14 cellular contexts compared by ENCODE assay signal in the genomic region with DNA sequence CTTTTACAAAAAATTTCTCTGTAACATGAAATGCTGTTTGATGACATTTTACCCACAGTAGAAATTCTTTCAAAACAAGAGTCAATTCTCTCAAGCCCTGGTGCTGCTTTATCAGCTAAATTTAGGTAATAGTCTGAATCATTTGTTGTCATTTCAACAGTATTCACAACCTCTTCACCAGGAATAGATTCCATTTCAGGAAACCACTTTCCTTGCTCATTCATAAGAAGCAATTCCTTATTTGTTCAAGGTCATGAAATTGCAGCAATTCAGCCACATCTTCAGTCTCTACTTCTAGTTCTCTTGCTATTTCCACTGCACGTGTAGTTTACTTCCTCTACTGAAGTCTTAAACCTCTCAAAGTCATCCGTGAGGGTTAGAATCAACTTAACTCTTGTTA. TPM values are rescaled to one million over a fixed set of nuclear protein-coding genes. Genes with fewer than 3 reads are reported as not detected.
DNase-seq lines count a peak whose midpoint lies in the region; ATAC-seq and TF ChIP-seq lines count a peak whose summit lies in the region.
"Had no signal": no experiment of that assay in that cellular context is flagged by ENCODE, and none has a peak within 500 bp of the region (broad histone marks: within the 10 kb centered on the region; RNA-seq: fewer than 3 reads in every experiment).

No MANE protein-coding gene starts in this region.

- H3K4me2 ChIP-seq in OCI-LY3 (ENCODE audit: low read length), result peak overlapping the region; percentile 16; the same call in 1 of the 2 replicates
- H3K4me2 ChIP-seq: KMS-11 had no signal

- H3K27ac ChIP-seq in OCI-LY3 (ENCODE audit: low read length) (no peak overlapping the region), RWPE1 (no peak overlapping the region)
- H3K27ac ChIP-seq: KMS-11 had no signal

- H3K9me3 ChIP-seq in OCI-LY3 (ENCODE audit: insufficient read depth, low read length), result no peaks in the 10 kb centered on the region

- no peak for ATAC-seq in activated T-cell treated with anti-CD3 and anti-CD28 coated beads, Interleukin-2, amount 50 U/mL, for 72 hours (replicated peaks in 1 of 2)
- ATAC-seq in stimulated activated memory B cell treated with anti-CD40 and anti-IgM and Interleukin-4, amounts not matched to agents 10 μg/mL and 1 μg/mL and 100 μg/mL, for 72 hours, result no peak

- H3K4me1 ChIP-seq in OCI-LY3 (ENCODE audit: low read length), result peaks cover 52% of the 10 kb centered on the region

- peaks cover 52% of the 10 kb centered on the region for H3K4me1 Mint-ChIP-seq in activated T-cell treated with anti-CD3 and anti-CD28 coated beads, Interleukin-2, amount 50 U/mL, for 72 hours (ENCODE audit: low read depth)
- H3K4me1 Mint-ChIP-seq in activated T-cell treated with anti-CD3 and anti-CD28 coated beads, Interleukin-2, amount 50 U/mL, for 24 hours (ENCODE audit: low read depth), result peaks cover 38% of the 10 kb centered on the region
- H3K4me1 Mint-ChIP-seq in stimulated activated memory B cell treated with anti-CD40 and anti-IgM and Interleukin-4, amounts not matched to agents 10 μg/mL and 1 μg/mL and 100 μg/mL, for 72 hours, result peaks cover 67% of the 10 kb centered on the region

- no peaks in the 10 kb centered on the region for H3K36me3 ChIP-seq in OCI-LY3 (replicated peaks; ENCODE audit: low read depth, low read length)

- TF ChIP-seq CTCF in OCI-LY3 (IDR thresholded peaks at IDR 0.05; ENCODE audit: low read depth, low read length) (no peak), cardiac fibroblast (IDR thresholded peaks at IDR 0.05; ENCODE audit: low read depth, low read length) (no peak), RWPE1 (conservative IDR thresholded peaks at IDR 0.05; ENCODE audit: low read depth) (no peak)

- no peaks in the 10 kb centered on the region for H4K20me1 ChIP-seq in OCI-LY3 (ENCODE audit: insufficient read depth, low read length)

- no peaks in the 10 kb centered on the region for H3K27me3 Mint-ChIP-seq in activated T-cell treated with anti-CD3 and anti-CD28 coated beads, Interleukin-2, amount 50 U/mL, for 72 hours (ENCODE audit: low read depth)
- H3K27me3 Mint-ChIP-seq in activated T-cell treated with anti-CD3 and anti-CD28 coated beads, Interleukin-2, amount 50 U/mL, for 24 hours, result no peaks in the 10 kb centered on the region
- no peaks in the 10 kb centered on the region for H3K27me3 Mint-ChIP-seq in stimulated activated memory B cell treated with anti-CD40 and anti-IgM and Interleukin-4, amounts not matched to agents 10 μg/mL and 1 μg/mL and 100 μg/mL, for 72 hours
- H3K27me3 Mint-ChIP-seq: type B pancreatic cell had no signal

- no peak overlapping the region for H3K4me3 Mint-ChIP-seq in activated T-cell treated with anti-CD3 and anti-CD28 coated beads, Interleukin-2, amount 50 U/mL, for 72 hours
- no peak overlapping the region for H3K4me3 Mint-ChIP-seq in activated T-cell treated with anti-CD3 and anti-CD28 coated beads, Interleukin-2, amount 50 U/mL, for 24 hours
- peak overlapping the region; percentile 23 for H3K4me3 Mint-ChIP-seq in stimulated activated memory B cell treated with anti-CD40 and anti-IgM and Interleukin-4, amounts not matched to agents 10 μg/mL and 1 μg/mL and 100 μg/mL, for 72 hours
- H3K4me3 Mint-ChIP-seq: type B pancreatic cell had no signal

- H3K27ac Mint-ChIP-seq in activated T-cell treated with anti-CD3 and anti-CD28 coated beads, Interleukin-2, amount 50 U/mL, for 72 hours, result peak overlapping the region; percentile 95
- no peak overlapping the region for H3K27ac Mint-ChIP-seq in activated T-cell treated with anti-CD3 and anti-CD28 coated beads, Interleukin-2, amount 50 U/mL, for 24 hours
- peak overlapping the region; percentile 86 for H3K27ac Mint-ChIP-seq in stimulated activated memory B cell treated with anti-CD40 and anti-IgM and Interleukin-4, amounts not matched to agents 10 μg/mL and 1 μg/mL and 100 μg/mL, for 72 hours
- H3K27ac Mint-ChIP-seq: type B pancreatic cell had no signal

- no peak overlapping the region for H3K4me3 ChIP-seq in OCI-LY3 (ENCODE audit: low read length)
- no peak overlapping the region for H3K4me3 ChIP-seq in cardiac fibroblast (replicated peaks in 1 of 2; ENCODE audit: low read depth in 2 of 2, low read length in 2 of 2)
- H3K4me3 ChIP-seq: skin epidermis had no signal

- POLR2A ChIA-PET in RWPE1 (lab: Yijun Ruan, JAX; ENCODE audit: low non-redundant PET), result no interaction called here

- CTCF ChIA-PET in RWPE1 (lab: Yijun Ruan, JAX), result no interaction called here

- no peak for DNase-seq in activated T-cell treated with anti-CD3 and anti-CD28 coated beads, Interleukin-2, amount 50 U/mL, for 72 hours
- no peak for DNase-seq in activated T-cell treated with anti-CD3 and anti-CD28 coated beads, Interleukin-2, amount 50 U/mL, for 24 hours
- peak; percentile 52 to 72 for DNase-seq in cardiac fibroblast (ENCODE audit: low read depth in 2 of 2)
- DNase-seq in GM19238 (ENCODE audit: insufficient read length, low spot score), result no peak
- no peak for DNase-seq in NCI-H226
- no peak for DNase-seq in RWPE1 (ENCODE audit: low spot score)
- DNase-seq: activated CD8-positive, alpha-beta memory T cell treated with anti-CD3 and anti-CD28 coated beads, Interleukin-2, amount 50 U/mL, for 48 hours; DMS79 treated with DMSO at 0.1 percent for 48 hours; RPMI8226 had no signal

- H2AFZ ChIP-seq in OCI-LY3 (ENCODE audit: low read depth, low read length), result peak overlapping the region; percentile 87

- 0 out of 2 replicates have a peak, but pooled peaks cover 3% of the 10 kb centered on the region for H3K27me3 ChIP-seq in OCI-LY3 (ENCODE audit: low read depth, low read length)

- H3K79me2 ChIP-seq in OCI-LY3 (ENCODE audit: low read length), result no peaks in the 10 kb centered on the region

- no peak overlapping the region for H3K9ac ChIP-seq in OCI-LY3 (ENCODE audit: low read length)
- H3K9ac ChIP-seq: KMS-11 had no signal

- no peaks in the 10 kb centered on the region for H3K9me3 Mint-ChIP-seq in activated T-cell treated with anti-CD3 and anti-CD28 coated beads, Interleukin-2, amount 50 U/mL, for 72 hours
- H3K9me3 Mint-ChIP-seq in activated T-cell treated with anti-CD3 and anti-CD28 coated beads, Interleukin-2, amount 50 U/mL, for 24 hours, result no peaks in the 10 kb centered on the region
- no peaks in the 10 kb centered on the region for H3K9me3 Mint-ChIP-seq in stimulated activated memory B cell treated with anti-CD40 and anti-IgM and Interleukin-4, amounts not matched to agents 10 μg/mL and 1 μg/mL and 100 μg/mL, for 72 hours
- H3K9me3 Mint-ChIP-seq: type B pancreatic cell had no signal

- H3K36me3 Mint-ChIP-seq in activated T-cell treated with anti-CD3 and anti-CD28 coated beads, Interleukin-2, amount 50 U/mL, for 72 hours (ENCODE audit: insufficient read depth in 2 of 2), result peaks cover 0 to 7% of the 10 kb centered on the region in 2 donors
- H3K36me3 Mint-ChIP-seq in activated T-cell treated with anti-CD3 and anti-CD28 coated beads, Interleukin-2, amount 50 U/mL, for 24 hours (ENCODE audit: low read depth), result no peaks in the 10 kb centered on the region
- H3K36me3 Mint-ChIP-seq in stimulated activated memory B cell treated with anti-CD40 and anti-IgM and Interleukin-4, amounts not matched to agents 10 μg/mL and 1 μg/mL and 100 μg/mL, for 72 hours, result no peaks in the 10 kb centered on the region
- H3K36me3 Mint-ChIP-seq: type B pancreatic cell had no signal

RNA-seq across cellular contexts. Expression of gene STAG3, which starts 14.1 kb away (rescaled TPM):
- 100 to 1,000 TPM; 103 to 121 TPM for total RNA-seq in activated T-cell treated with anti-CD3 and anti-CD28 coated beads, Interleukin-2, amount 50 U/mL, for 72 hours

RNA-seq across cellular contexts. Expression of gene GPC2, which starts 14.6 kb away (rescaled TPM):
- 10 to 100 TPM in 1 of 2 donors, 1 to 10 TPM in 1; 9.7 to 14.2 TPM for total RNA-seq in activated T-cell treated with anti-CD3 and anti-CD28 coated beads, Interleukin-2, amount 50 U/mL, for 72 hours

RNA-seq across cellular contexts. Expression of gene GAL3ST4, which starts 23.4 kb away (rescaled TPM):
- 10 to 100 TPM in 1 of 2 donors, 1 to 10 TPM in 1; 6.9 to 11.7 TPM for total RNA-seq in activated T-cell treated with anti-CD3 and anti-CD28 coated beads, Interleukin-2, amount 50 U/mL, for 72 hours

RNA-seq across cellular contexts. Expression of gene PVRIG, which starts 28.0 kb away (rescaled TPM):
- total RNA-seq in activated T-cell treated with anti-CD3 and anti-CD28 coated beads, Interleukin-2, amount 50 U/mL, for 72 hours, result 10 to 100 TPM; 26.7 to 34.4 TPM

RNA-seq across cellular contexts. Expression of gene TRAPPC14, which starts 33.3 kb away (rescaled TPM):
- 10 to 100 TPM; 22.1 to 28.8 TPM for total RNA-seq in activated T-cell treated with anti-CD3 and anti-CD28 coated beads, Interleukin-2, amount 50 U/mL, for 72 hours

Comparison
In these comparisons a context has a peak if more than half of its experiments do, and no peak if none do; other contexts are left out.
1. DNase-seq: peak in cardiac fibroblast (2 of 2); none in activated T-cell treated with anti-CD3 and anti-CD28 coated beads, Interleukin-2, amount 50 U/mL, for 72 hours (0 of 2), activated T-cell treated with anti-CD3 and anti-CD28 coated beads, Interleukin-2, amount 50 U/mL, for 24 hours (single experiment), GM19238 (single experiment), NCI-H226 (single experiment) and RWPE1 (single experiment).